In the genomic region with DNA sequence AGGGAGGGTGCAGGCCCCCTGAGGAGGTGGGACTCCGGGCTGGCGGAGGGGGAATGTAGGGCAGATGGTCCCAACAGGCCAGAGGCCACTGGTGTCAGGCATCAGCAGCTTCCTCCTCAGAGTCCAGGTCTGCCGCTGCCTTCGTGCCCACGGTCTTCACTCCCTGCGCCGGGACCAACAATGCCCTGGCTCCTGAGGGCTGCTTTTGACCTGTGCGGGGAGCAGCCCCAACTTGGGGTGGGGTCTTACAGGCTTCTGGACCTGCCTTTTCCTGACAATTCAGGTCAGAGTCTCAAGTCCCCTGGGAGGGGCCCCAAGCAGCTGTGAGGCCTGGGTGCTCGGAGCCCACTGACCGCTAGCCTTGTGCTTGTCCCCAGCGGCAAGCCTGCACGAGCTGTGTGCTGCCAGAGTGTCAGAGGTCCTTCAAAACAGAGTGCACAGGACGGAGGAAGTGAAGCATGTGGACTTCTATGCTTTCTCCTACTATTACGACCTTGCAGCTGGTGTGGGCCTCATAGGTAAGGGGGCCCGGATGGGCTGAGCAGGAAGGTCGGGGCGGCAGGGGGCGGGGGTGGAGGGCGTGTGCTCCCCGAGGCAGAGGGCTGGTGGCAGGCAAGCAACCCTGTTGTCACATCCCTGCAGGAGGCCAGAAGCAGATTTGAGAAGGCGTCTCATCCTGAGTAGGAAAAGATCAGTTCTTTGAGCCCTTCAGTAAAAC, we compare ENCODE assay signal across 11 cellular contexts. TPM values are rescaled to one million over a fixed set of nuclear protein-coding genes. Genes with fewer than 3 reads are reported as not detected.
DNase-seq lines count a peak whose midpoint lies in the region; ATAC-seq and TF ChIP-seq lines count a peak whose summit lies in the region.
"Had no signal": no experiment of that assay in that cellular context is flagged by ENCODE, and none has a peak within 500 bp of the region (broad histone marks: within the 10 kb centered on the region; RNA-seq: fewer than 3 reads in every experiment).

No MANE protein-coding gene starts in this region.

- ATAC-seq in heart left ventricle (no peak), Right ventricle myocardium superior (ENCODE audit: poor library complexity) (no peak)
- no peak for ATAC-seq in activated naive CD8-positive, alpha-beta T cell treated with anti-CD3 and anti-CD28 coated beads, Interleukin-2, amount 50 U/mL, for 24 hours

- peak overlapping the region in 11 of 12 donors; percentile 40 to 96 (median 76) for H3K27ac ChIP-seq in heart left ventricle
- peak overlapping the region; percentile 2 to 84 (median 56) for H3K27ac ChIP-seq in tibial nerve
- H3K27ac ChIP-seq: neutrophil had no signal

- H3K36me3 ChIP-seq in heart left ventricle = peaks cover 0 to 50% (median 36%) of the 10 kb centered on the region in 9 donors
- peaks cover 0 to 87% (median 0%) of the 10 kb centered on the region in 3 donors for H3K36me3 ChIP-seq in tibial nerve
- H3K36me3 ChIP-seq in MG63 = no peaks in the 10 kb centered on the region

- H3K4me1 Mint-ChIP-seq in activated naive CD8-positive, alpha-beta T cell treated with anti-CD3 and anti-CD28 coated beads, Interleukin-2, amount 50 U/mL, for 24 hours = peaks cover 20% of the 10 kb centered on the region

- no peak for TF ChIP-seq EP300 in tibial nerve (IDR thresholded peaks at IDR 0.05)

- H3K27me3 ChIP-seq in heart left ventricle (no peaks in the 10 kb centered on the region), tibial nerve (no peaks in the 10 kb centered on the region), MG63 (no peaks in the 10 kb centered on the region)
- H3K27me3 ChIP-seq: neutrophil had no signal

- H3K4me3 ChIP-seq in heart left ventricle = no peak overlapping the region
- no peak overlapping the region for H3K4me3 ChIP-seq in tibial nerve
- no peak overlapping the region for H3K4me3 ChIP-seq in MG63

- intact Hi-C loops in heart left ventricle (cut with DNase I) (no loop called here), Right ventricle myocardium superior (cut with DNase I) (no loop called here)

- 70 to 81% (median 72%) methylated on average over 14 to 21 of the region's 21 CpGs for WGBS in heart left ventricle, 4 donors
- WGBS in tibial nerve, 2 donors = 75 to 79% methylated on average over 18 to 21 of the region's 21 CpGs

- H3K4me3 Mint-ChIP-seq in activated naive CD8-positive, alpha-beta T cell treated with anti-CD3 and anti-CD28 coated beads, Interleukin-2, amount 50 U/mL, for 24 hours = no peak overlapping the region
- H3K4me3 Mint-ChIP-seq: activated T-cell treated with anti-CD3 and anti-CD28 coated beads, Interleukin-2, amount 50 U/mL, for 72 hours; brain had no signal

- TF ChIP-seq POLR2A in heart left ventricle (IDR thresholded peaks at IDR 0.05) = no peak
- no peak for TF ChIP-seq POLR2A in tibial nerve (IDR thresholded peaks at IDR 0.05)

- peak overlapping the region; percentile 82 for H3K27ac Mint-ChIP-seq in activated naive CD8-positive, alpha-beta T cell treated with anti-CD3 and anti-CD28 coated beads, Interleukin-2, amount 50 U/mL, for 24 hours
- H3K27ac Mint-ChIP-seq: activated T-cell treated with anti-CD3 and anti-CD28 coated beads, Interleukin-2, amount 50 U/mL, for 72 hours had no signal

- DNase-seq in heart left ventricle (peak in 3 of 5 donors; percentile 41 to 72 (median 53)), Right ventricle myocardium superior (no peak), islet precursor cell (peak; percentile 55), tibial nerve (ENCODE audit: low spot score in 2 of 2) (no peak), NCI-H2081 (lab: John Stamatoyannopoulos, UW) (no peak), germinal center (ENCODE audit: low spot score) (no peak), MG63 (no peak)
- DNase-seq in activated naive CD8-positive, alpha-beta T cell treated with anti-CD3 and anti-CD28 coated beads, Interleukin-2, amount 50 U/mL, for 24 hours = no peak

- no peak for TF ChIP-seq CTCF in heart left ventricle (IDR thresholded peaks at IDR 0.05)
- TF ChIP-seq CTCF in tibial nerve (IDR thresholded peaks at IDR 0.05) = no peak

- no peaks in the 10 kb centered on the region for H3K27me3 Mint-ChIP-seq in activated naive CD8-positive, alpha-beta T cell treated with anti-CD3 and anti-CD28 coated beads, Interleukin-2, amount 50 U/mL, for 24 hours
- H3K27me3 Mint-ChIP-seq: brain had no signal

- no peaks in the 10 kb centered on the region for H3K9me3 Mint-ChIP-seq in activated naive CD8-positive, alpha-beta T cell treated with anti-CD3 and anti-CD28 coated beads, Interleukin-2, amount 50 U/mL, for 24 hours
- H3K9me3 Mint-ChIP-seq: activated T-cell treated with anti-CD3 and anti-CD28 coated beads, Interleukin-2, amount 50 U/mL, for 72 hours; brain had no signal

- H3K4me1 ChIP-seq in heart left ventricle = peaks cover 11 to 94% (median 48%) of the 10 kb centered on the region in 12 donors
- H3K4me1 ChIP-seq in tibial nerve = peaks cover 0 to 55% (median 9%) of the 10 kb centered on the region in 4 donors

- H3K9me3 ChIP-seq in heart left ventricle = no peaks in the 10 kb centered on the region
- no peaks in the 10 kb centered on the region for H3K9me3 ChIP-seq in tibial nerve
- no peaks in the 10 kb centered on the region for H3K9me3 ChIP-seq in MG63
- H3K9me3 ChIP-seq: neutrophil had no signal

- H3K36me3 Mint-ChIP-seq in activated naive CD8-positive, alpha-beta T cell treated with anti-CD3 and anti-CD28 coated beads, Interleukin-2, amount 50 U/mL, for 24 hours (ENCODE audit: low read depth) = peaks cover 5% of the 10 kb centered on the region

RNA-seq across cellular contexts. Expression of gene PYGB, which starts 25.3 kb away (rescaled TPM):
- total RNA-seq in heart left ventricle (100 to 1,000 TPM; 172 to 450 (median 233) TPM), Right ventricle myocardium superior (170 TPM), tibial nerve (100 to 1,000 TPM in 1 of 4 donors, 10 to 100 TPM in 3; 71.6 to 119 (median 78.6) TPM)
- polyA plus RNA-seq in heart left ventricle = 100 to 1,000 TPM; 144 to 227 TPM
- 49.2 and 67.8 TPM in 2 replicates for total RNA-seq in MG63 (2014; rRNA removed; shearing (Covaris generic); ENCODE audit: low replicate concordance)

RNA-seq across cellular contexts. Expression of gene ENTPD6, which starts 27.1 kb away (rescaled TPM):
- total RNA-seq in heart left ventricle (100 to 1,000 TPM in 3 of 9 donors, 10 to 100 TPM in 6; 58.7 to 139 (median 86.7) TPM), Right ventricle myocardium superior (118 TPM), tibial nerve (100 to 1,000 TPM in 1 of 4 donors, 10 to 100 TPM in 3; 62.2 to 114 (median 67.0) TPM)
- polyA plus RNA-seq in heart left ventricle = 100 to 1,000 TPM; 131 to 200 TPM
- total RNA-seq in MG63 (2014; rRNA removed; shearing (Covaris generic); ENCODE audit: low replicate concordance) = 41.4 and 59.6 TPM in 2 replicates

Comparison
In these comparisons a context has a peak if more than half of its experiments do, and no peak if none do; other contexts are left out.
1. DNase-seq: peak in heart left ventricle (3 of 5) and islet precursor cell (single experiment); none in Right ventricle myocardium superior (single experiment), activated naive CD8-positive, alpha-beta T cell treated with anti-CD3 and anti-CD28 coated beads, Interleukin-2, amount 50 U/mL, for 24 hours (single experiment), tibial nerve (0 of 2), NCI-H2081 (0 of 2), germinal center (single experiment) and MG63 (single experiment).